1 cellular context compared by ENCODE assay signal in the genomic region with DNA sequence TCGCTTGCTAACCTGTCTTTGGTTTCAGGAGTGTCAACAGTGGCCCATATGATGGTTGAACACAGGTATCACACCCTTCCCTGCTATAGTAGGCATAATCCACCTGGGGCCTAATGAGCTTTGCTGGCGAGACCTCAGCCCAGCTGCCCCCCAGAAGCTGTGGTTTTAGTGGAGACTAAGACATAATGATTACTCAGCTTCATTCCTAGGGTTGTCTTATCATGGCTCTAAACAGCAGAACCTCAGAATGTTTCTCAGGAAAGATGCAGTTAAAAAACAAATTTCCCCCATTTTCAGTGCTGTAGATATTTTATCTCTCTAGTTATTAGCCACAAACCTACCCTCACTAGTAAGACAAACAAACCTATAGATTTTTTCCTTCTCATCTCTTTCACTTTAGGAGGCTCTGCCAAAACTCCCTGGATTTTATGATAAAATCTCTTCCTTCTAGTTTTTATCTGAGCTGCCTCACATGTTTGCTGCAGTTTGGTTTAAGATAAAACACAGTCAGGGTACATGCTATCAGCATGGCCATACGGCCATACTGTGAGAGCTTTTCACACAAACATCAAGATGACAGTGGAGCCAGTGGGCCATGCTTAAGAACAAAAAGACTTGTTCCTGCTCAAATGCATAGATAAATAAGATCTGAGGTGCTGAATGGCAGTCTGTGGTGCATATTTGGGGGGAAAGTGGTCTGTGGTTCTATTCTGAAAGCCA.
TF ChIP-seq lines count a peak whose summit lies in the region.

No MANE protein-coding gene starts in this region.

TF ChIP-seq in K562, 482 proteins besides CTCF, POLR2A, EP300 and RAD21 (continued from another document):
- peak; percentile 78 for TF ChIP-seq HMBOX1 (IDR thresholded peaks at IDR 0.05)
- TF ChIP-seq ZNF316 (IDR thresholded peaks at IDR 0.05) = peak; percentile 67
- peak; percentile 75 for TF ChIP-seq HDAC2 (IDR thresholded peaks at IDR 0.05)
- TF ChIP-seq DPF2 (IDR thresholded peaks at IDR 0.05) = peak; percentile 95
- TF ChIP-seq ATF3 (IDR thresholded peaks at IDR 0.05) = peak; percentile 14; the same call in 1 of the 2 replicates
- TF ChIP-seq ATF3 (CRISPR knock-in tag; conservative IDR thresholded peaks at IDR 0.05) = no peak
- TF ChIP-seq ARNT (IDR thresholded peaks at IDR 0.05) = peak in 1 of 2 experiments; percentile 54; a peak in 1 of 4 replicates
- no peak for TF ChIP-seq COPS2 (conservative IDR thresholded peaks at IDR 0.05)
- peak; percentile 50 for TF ChIP-seq MAFG (tag; conservative IDR thresholded peaks at IDR 0.05)
- TF ChIP-seq TEAD1 (CRISPR knock-in tag; IDR thresholded peaks at IDR 0.05) = peak in 1 of 2 experiments; percentile 68; a peak in 1 of 4 replicates
- peak; percentile 97 for TF ChIP-seq ZNF75A (CRISPR knock-in tag; IDR thresholded peaks at IDR 0.05)
- TF ChIP-seq FOSL1 (tag; conservative IDR thresholded peaks at IDR 0.05) = peak; percentile 77
- TF ChIP-seq, protein P1, sequence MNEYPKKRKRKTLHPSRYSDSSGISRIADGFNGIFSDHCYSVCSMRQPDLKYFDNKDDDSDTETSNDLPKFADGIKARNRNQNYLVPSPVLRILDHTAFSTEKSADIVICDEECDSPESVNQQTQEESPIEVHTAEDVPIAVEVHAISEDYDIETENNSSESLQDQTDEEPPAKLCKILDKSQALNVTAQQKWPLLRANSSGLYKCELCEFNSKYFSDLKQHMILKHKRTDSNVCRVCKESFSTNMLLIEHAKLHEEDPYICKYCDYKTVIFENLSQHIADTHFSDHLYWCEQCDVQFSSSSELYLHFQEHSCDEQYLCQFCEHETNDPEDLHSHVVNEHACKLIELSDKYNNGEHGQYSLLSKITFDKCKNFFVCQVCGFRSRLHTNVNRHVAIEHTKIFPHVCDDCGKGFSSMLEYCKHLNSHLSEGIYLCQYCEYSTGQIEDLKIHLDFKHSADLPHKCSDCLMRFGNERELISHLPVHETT (CRISPR knock-in tag; conservative IDR thresholded peaks at IDR 0.05 in 1 of 2, IDR thresholded peaks at IDR 0.05 in 1 of 2) = peak in 1 of 2 experiments; percentile 66; a peak in 1 of 4 replicates
- TF ChIP-seq, protein P2, sequence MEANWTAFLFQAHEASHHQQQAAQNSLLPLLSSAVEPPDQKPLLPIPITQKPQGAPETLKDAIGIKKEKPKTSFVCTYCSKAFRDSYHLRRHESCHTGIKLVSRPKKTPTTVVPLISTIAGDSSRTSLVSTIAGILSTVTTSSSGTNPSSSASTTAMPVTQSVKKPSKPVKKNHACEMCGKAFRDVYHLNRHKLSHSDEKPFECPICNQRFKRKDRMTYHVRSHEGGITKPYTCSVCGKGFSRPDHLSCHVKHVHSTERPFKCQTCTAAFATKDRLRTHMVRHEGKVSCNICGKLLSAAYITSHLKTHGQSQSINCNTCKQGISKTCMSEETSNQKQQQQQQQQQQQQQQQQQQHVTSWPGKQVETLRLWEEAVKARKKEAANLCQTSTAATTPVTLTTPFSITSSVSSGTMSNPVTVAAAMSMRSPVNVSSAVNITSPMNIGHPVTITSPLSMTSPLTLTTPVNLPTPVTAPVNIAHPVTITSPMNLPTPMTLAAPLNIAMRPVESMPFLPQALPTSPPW (CRISPR knock-in tag; IDR thresholded peaks at IDR 0.05) = peak; percentile 64; the same call in 1 of the 2 replicates
- TF ChIP-seq SMAD4 (CRISPR knock-in tag; conservative IDR thresholded peaks at IDR 0.05) = peak; percentile 84
- TF ChIP-seq ETV6 (IDR thresholded peaks at IDR 0.05; ENCODE audit: borderline replicate concordance in 1 of 2, low read depth in 2 of 2, low read length in 1 of 2) = 0 out of 4 replicates have a peak, but pooled peaks of 1 of the 2 experiments have one; percentile 44
- no peak for TF ChIP-seq ETV6 (CRISPR knock-in tag; IDR thresholded peaks at IDR 0.05; ENCODE audit: borderline replicate concordance)
TF ChIP-seq in K562: peak in this region for 91.
